In genomic region chr20:38920411-38920810, GRCh38 we compare ENCODE assay signal across 28 cellular contexts. TPM values are rescaled to one million over a fixed set of nuclear protein-coding genes. Genes with fewer than 3 reads are reported as not detected.
DNase-seq lines count a peak whose midpoint lies in the region; ATAC-seq, FAIRE-seq and TF ChIP-seq lines count a peak whose summit lies in the region.
"Had no signal": no experiment of that assay in that cellular context is flagged by ENCODE, and none has a peak within 500 bp of the region (broad histone marks: within the 10 kb centered on the region; RNA-seq: fewer than 3 reads in every experiment).

No MANE protein-coding gene starts in this region.

- H3K9me3 Mint-ChIP-seq in stimulated activated naive B cell treated with anti-CD40 and anti-IgM and Interleukin-4, amounts not matched to agents 10 μg/mL and 1 μg/mL and 100 μg/mL, for 72 hours, result no peaks in the 10 kb centered on the region
- H3K9me3 Mint-ChIP-seq in activated CD4-positive, alpha-beta memory T cell treated with anti-CD3 and anti-CD28 coated beads for 36 hours, result no peaks in the 10 kb centered on the region
- H3K9me3 Mint-ChIP-seq: CD4-positive, CD25-positive, alpha-beta regulatory T cell had no signal

- H3K27me3 ChIP-seq in RWPE2 (ENCODE audit: insufficient read depth, poor library complexity, severe bottlenecking), result peaks cover 5% of the 10 kb centered on the region
- H3K27me3 ChIP-seq: BE2C, BLaER1 had no signal

- no peak overlapping the region for H3K4me3 Mint-ChIP-seq in stimulated activated naive B cell treated with anti-CD40 and anti-IgM and Interleukin-4, amounts not matched to agents 10 μg/mL and 1 μg/mL and 100 μg/mL, for 72 hours
- H3K4me3 Mint-ChIP-seq in activated CD4-positive, alpha-beta memory T cell treated with anti-CD3 and anti-CD28 coated beads for 36 hours, result no peak overlapping the region
- H3K4me3 Mint-ChIP-seq: CD14-positive monocyte; CD4-positive, alpha-beta memory T cell; CD8-positive, alpha-beta memory T cell had no signal

- H3K27me3 Mint-ChIP-seq in stimulated activated naive B cell treated with anti-CD40 and anti-IgM and Interleukin-4, amounts not matched to agents 10 μg/mL and 1 μg/mL and 100 μg/mL, for 72 hours, result no peaks in the 10 kb centered on the region
- no peaks in the 10 kb centered on the region for H3K27me3 Mint-ChIP-seq in activated CD4-positive, alpha-beta memory T cell treated with anti-CD3 and anti-CD28 coated beads for 36 hours
- H3K27me3 Mint-ChIP-seq: CD4-positive, alpha-beta memory T cell; CD4-positive, CD25-positive, alpha-beta regulatory T cell had no signal

- H3K4me1 ChIP-seq in RWPE2 (ENCODE audit: insufficient read depth, poor library complexity, severe bottlenecking), result no peaks in the 10 kb centered on the region
- H3K4me1 ChIP-seq: BE2C, BLaER1 had no signal

- intact Hi-C loops in posterior vena cava (cut with DNase I), result no loop called here
- intact Hi-C loops in activated CD4-positive, alpha-beta memory T cell treated with anti-CD3 and anti-CD28 coated beads for 36 hours (cut with micrococcal nuclease), result no loop called here

- ATAC-seq in RWPE2 (ENCODE audit: low read depth), result 0 out of 3 replicates have a peak, but pooled peaks have one; percentile 6
- no peak for ATAC-seq in stimulated activated naive B cell treated with anti-CD40 and anti-IgM and Interleukin-4, amounts not matched to agents 10 μg/mL and 1 μg/mL and 100 μg/mL, for 72 hours (replicated peaks)
- ATAC-seq: GM12878 had no signal

- DNase-seq in HTR-8/SVneo (ENCODE audit: insufficient read length, low spot score), result no peak
- no peak for DNase-seq in RWPE2 (ENCODE audit: low spot score)
- peak; percentile 59 for DNase-seq in posterior vena cava (ENCODE audit: low spot score)
- no peak for DNase-seq in stimulated activated naive B cell treated with anti-CD40 and anti-IgM and Interleukin-4, amounts not matched to agents 10 μg/mL and 1 μg/mL and 100 μg/mL, for 72 hours
- DNase-seq in stimulated activated CD4-positive, alpha-beta T cell treated with anti-CD3 and anti-CD28 coated beads, Interleukin-1b, Interleukin-23, amount 100 ng/mL, for 48 hours, result no peak
- no peak for DNase-seq in activated naive CD4-positive, alpha-beta T cell (lab: John Stamatoyannopoulos, UW)
- DNase-seq in activated CD4-positive, alpha-beta memory T cell treated with anti-CD3 and anti-CD28 coated beads for 36 hours, result no peak
- DNase-seq: 8988T; ACHN; BE2C; C1 segment of cervical spinal cord; CD4-positive, alpha-beta memory T cell; CD4-positive, CD25-positive, alpha-beta regulatory T cell; CD8-positive, alpha-beta memory T cell; COR-L47; DMS 273 treated with DMSO at 0.1 percent for 48 hours; DMS153; DMS53; DMS79; DND-41; EL; GDM1 had no signal

- peaks cover 23 to 34% of the 10 kb centered on the region in 2 donors for H3K36me3 Mint-ChIP-seq in stimulated activated naive B cell treated with anti-CD40 and anti-IgM and Interleukin-4, amounts not matched to agents 10 μg/mL and 1 μg/mL and 100 μg/mL, for 72 hours
- peaks cover 20% of the 10 kb centered on the region for H3K36me3 Mint-ChIP-seq in activated CD4-positive, alpha-beta memory T cell treated with anti-CD3 and anti-CD28 coated beads for 36 hours

- no peaks in the 10 kb centered on the region for H3K36me3 ChIP-seq in RWPE2 (ENCODE audit: low read depth)

- H3K27ac Mint-ChIP-seq in stimulated activated naive B cell treated with anti-CD40 and anti-IgM and Interleukin-4, amounts not matched to agents 10 μg/mL and 1 μg/mL and 100 μg/mL, for 72 hours, result peak overlapping the region; percentile 51
- H3K27ac Mint-ChIP-seq in activated CD4-positive, alpha-beta memory T cell treated with anti-CD3 and anti-CD28 coated beads for 36 hours, result no peak overlapping the region
- H3K27ac Mint-ChIP-seq: CD14-positive monocyte; CD4-positive, alpha-beta memory T cell had no signal

- TF ChIP-seq CTCF in RWPE2 (IDR thresholded peaks at IDR 0.05; ENCODE audit: poor library complexity, severe bottlenecking), result no peak

- H3K4me3 ChIP-seq in RWPE2 (ENCODE audit: severe bottlenecking), result no peak overlapping the region
- H3K4me3 ChIP-seq: BLaER1, GM12878 had no signal

- peak; percentile 51 for FAIRE-seq in HTR-8/SVneo (lab: Jason Lieb, UNC)
- FAIRE-seq: A204.1, GM12878, GM12892, GM18507 had no signal

- H3K27ac ChIP-seq in RWPE2 (ENCODE audit: poor library complexity, severe bottlenecking), result no peak overlapping the region
- H3K27ac ChIP-seq: BLaER1 had no signal

- H3K4me1 Mint-ChIP-seq in stimulated activated naive B cell treated with anti-CD40 and anti-IgM and Interleukin-4, amounts not matched to agents 10 μg/mL and 1 μg/mL and 100 μg/mL, for 72 hours, result peaks cover 4 to 9% of the 10 kb centered on the region in 2 donors
- H3K4me1 Mint-ChIP-seq in activated CD4-positive, alpha-beta memory T cell treated with anti-CD3 and anti-CD28 coated beads for 36 hours (ENCODE audit: low read depth), result no peaks in the 10 kb centered on the region
- H3K4me1 Mint-ChIP-seq: CD14-positive monocyte had no signal

- H3K9me3 ChIP-seq in RWPE2 (ENCODE audit: severe bottlenecking), result no peaks in the 10 kb centered on the region
- H3K9me3 ChIP-seq: BE2C, BLaER1 had no signal

- POLR2A ChIA-PET in activated CD4-positive, alpha-beta memory T cell treated with anti-CD3 and anti-CD28 coated beads for 36 hours (lab: Charles Lee), result no interaction called here

- CTCF ChIA-PET in activated CD4-positive, alpha-beta memory T cell treated with anti-CD3 and anti-CD28 coated beads for 36 hours (lab: Charles Lee), result interaction anchor here (0.6 to 1.4 kb wide), 2 partner anchors 27 to 206 kb away, joined by 3 to 5 read pairs; no protein-coding TSS in a partner anchor

RNA-seq across cellular contexts. Expression of gene FAM83D, which starts 5.8 kb away (rescaled TPM):
- 10 to 100 TPM; 72.1 to 94.3 TPM for total RNA-seq in posterior vena cava
- 10 to 100 TPM; 11.1 to 11.2 TPM for total RNA-seq in activated CD4-positive, alpha-beta memory T cell treated with anti-CD3 and anti-CD28 coated beads for 36 hours

RNA-seq across cellular contexts. Expression of gene DHX35, which starts 41.7 kb away (rescaled TPM):
- total RNA-seq in posterior vena cava, result 10 to 100 TPM; 12.1 to 13.9 TPM
- 1 to 10 TPM; 7.7 to 8.3 TPM for total RNA-seq in activated CD4-positive, alpha-beta memory T cell treated with anti-CD3 and anti-CD28 coated beads for 36 hours

Comparison
In these comparisons a context has a peak if more than half of its experiments do, and no peak if none do; other contexts are left out.
1. RNA of gene FAM83D, which starts 5.8 kb away (total RNA-seq): 72.1 to 94.3 TPM in posterior vena cava; 11.1 to 11.2 TPM in activated CD4-positive, alpha-beta memory T cell treated with anti-CD3 and anti-CD28 coated beads for 36 hours; every median in the first group is over 4 times any median in the second.